Comparison of ENCODE assay signal across 34 cellular contexts in genomic region chr12:42059127-42059526, GRCh38.
"Had no signal": no experiment of that assay in that cellular context is flagged by ENCODE, and none has a peak within 500 bp of the region (broad histone marks: within the 10 kb centered on the region; RNA-seq: fewer than 3 reads in every experiment).

No MANE protein-coding gene starts in this region.

- DNase-seq: Kasumi-1, MG63, MM.1S, MV-4-11, NCI-H1048, NCI-H1092, NCI-H1092 treated with DMSO at 0.1 percent for 48 hours, NCI-H1105, NCI-H1105 treated with DMSO at 0.1 percent for 48 hours, NCI-H1417 treated with DMSO at 0.1 percent for 48 hours, NCI-H1436, NCI-H1436 treated with DMSO at 0.1 percent for 48 hours, NCI-H146, NCI-H1694, NCI-H1694 treated with DMSO at 0.1 percent for 48 hours, NCI-H187, NCI-H187 treated with DMSO at 0.1 percent for 48 hours, NCI-H1930, NCI-H2029, NCI-H2029 treated with DMSO at 0.1 percent for 48 hours, NCI-H2081, NCI-H2081 treated with DMSO at 0.1 percent for 48 hours, NCI-H2107, NCI-H2171, NCI-H2171 treated with DMSO at 0.1 percent for 48 hours, NCI-H2227 treated with DMSO at 0.1 percent for 48 hours, NCI-H226, NCI-H345, NCI-H446, NCI-H446 treated with DMSO at 0.1 percent for 48 hours, NCI-H510A, NCI-H510A treated with DMSO at 0.1 percent for 48 hours, NCI-H524, NCI-H524 treated with DMSO at 0.1 percent for 48 hours had no signal

- H3K36me3 ChIP-seq: MG63 had no signal

- H3K27me3 ChIP-seq: MG63 had no signal

- H3K4me3 ChIP-seq: MG63 had no signal

- H3K9me3 ChIP-seq: MG63 had no signal
